ENCODE assay signal across 2 cellular contexts in the genomic region with DNA sequence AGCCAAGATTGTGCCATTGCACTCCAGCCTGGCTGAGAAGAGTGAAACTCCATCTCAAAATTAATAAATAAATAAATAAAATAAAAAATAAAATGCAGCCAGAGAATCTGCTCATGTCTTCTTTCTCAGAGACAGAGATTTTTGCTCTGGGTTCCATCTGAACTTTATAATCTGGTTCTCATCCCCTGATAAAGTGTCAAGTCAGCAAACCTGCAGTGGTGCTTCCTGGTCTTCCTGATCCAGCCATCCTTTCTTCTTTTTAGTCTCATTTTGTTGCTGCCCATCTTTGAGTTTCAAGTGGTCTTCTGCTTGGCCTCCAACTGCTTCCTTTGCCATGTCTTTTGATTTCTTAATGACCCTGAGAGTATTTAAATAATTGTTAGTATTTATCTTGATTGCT.
TF ChIP-seq lines count a peak whose summit lies in the region.

No MANE protein-coding gene starts in this region.

TF ChIP-seq in HepG2, 621 proteins besides CTCF, POLR2A, EP300 and RAD21:
- TF ChIP-seq MAFK (conservative IDR thresholded peaks at IDR 0.05 in 1 of 2, IDR thresholded peaks at IDR 0.05 in 1 of 2; ENCODE audit: low read length in 2 of 2) (peak; percentile 70 to 92), PCBP2 (optimal IDR thresholded peaks at IDR 0.05; ENCODE audit: low read depth, low read length, poor library complexity, severe bottlenecking) (no peak), MAFF (IDR thresholded peaks at IDR 0.05; ENCODE audit: low read depth, low read length) (peak; percentile 90)
TF ChIP-seq in HepG2: peak in this region for 2.

TF ChIP-seq in H1, 55 proteins besides CTCF, POLR2A, EP300 and RAD21:
- TF ChIP-seq MAFK (IDR thresholded peaks at IDR 0.05; ENCODE audit: low read depth, low read length) (peak; percentile 55; the same call in 1 of the 2 replicates), CBX5 (IDR thresholded peaks at IDR 0.05; ENCODE audit: low read depth, low read length) (no peak)
TF ChIP-seq in H1: peak in this region for 1.
